ENCODE assay signal across 21 cellular contexts in the genomic region with DNA sequence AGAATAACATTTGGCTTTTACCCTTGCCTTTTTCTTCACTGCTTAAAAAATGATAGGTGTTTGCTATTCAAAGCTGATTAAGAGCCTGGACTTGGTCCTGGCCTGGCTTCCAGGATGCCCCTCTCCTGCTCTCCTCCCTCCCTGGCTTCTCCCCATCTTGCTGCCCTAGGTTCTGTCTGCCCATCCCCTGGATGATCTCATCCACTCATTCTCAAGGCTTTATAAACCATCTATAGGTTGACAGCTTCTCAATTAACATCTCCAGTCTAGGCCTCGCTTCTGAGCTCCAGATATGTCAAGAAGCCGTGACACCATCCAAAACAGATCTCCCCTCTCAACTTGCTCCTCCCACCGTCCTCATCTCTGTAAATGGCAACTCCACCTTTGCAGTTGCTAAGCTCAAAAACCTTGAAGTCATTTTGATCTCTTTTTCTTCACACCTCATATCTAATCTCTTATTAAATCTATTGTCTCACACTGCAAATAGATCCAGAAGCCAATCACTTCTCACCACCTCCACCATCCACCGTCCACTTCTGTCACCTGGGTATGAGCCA. TPM values are rescaled to one million over a fixed set of nuclear protein-coding genes. Genes with fewer than 3 reads are reported as not detected.
DNase-seq lines count a peak whose midpoint lies in the region; ATAC-seq and TF ChIP-seq lines count a peak whose summit lies in the region.
"Had no signal": no experiment of that assay in that cellular context is flagged by ENCODE, and none has a peak within 500 bp of the region (broad histone marks: within the 10 kb centered on the region; RNA-seq: fewer than 3 reads in every experiment).

No MANE protein-coding gene starts in this region.

- POLR2A ChIA-PET in CD4-positive, alpha-beta T cell (lab: Charles Lee): interaction anchor here (1.1 to 4.9 kb wide), 5 partner anchors 9 to 351 kb away, joined by 5 to 119 read pairs (median 6); partner anchors contain the start of genes ALDOA, DCTPP1 and ZNF771
- POLR2A ChIA-PET in naive thymus-derived CD8-positive, alpha-beta T cell (lab: Charles Lee): interaction anchor here (0.8 to 5.0 kb wide), 7 partner anchors 9 to 350 kb away, joined by 3 to 75 read pairs (median 3); partner anchors contain the start of genes ALDOA, CORO1A, DCTPP1 and ZNF771

- no peak for ATAC-seq in CD4-positive, alpha-beta T cell (ENCODE audit: poor library complexity)
- no peak for ATAC-seq in activated T-helper 17 cell treated with anti-CD3 and anti-CD28 coated beads, Interleukin-2, amount 50 U/mL, for 72 hours (replicated peaks)
- no peak for ATAC-seq in naive thymus-derived CD8-positive, alpha-beta T cell
- ATAC-seq in GM18498 (IDR thresholded peaks at IDR 0.05; ENCODE audit: unreplicated experiment) (no peak), HG03025 (IDR thresholded peaks at IDR 0.05; ENCODE audit: low FRiP score, unreplicated experiment) (no peak)

- intact Hi-C loops in CD4-positive, alpha-beta T cell (cut with DNase I, micrococcal nuclease): loop anchor here in 1 of 2 experiments (10.0 kb wide), 2 partner anchors 321 to 351 kb away; partner anchors contain the start of genes ALDOA, TBX6 and YPEL3

- peaks cover 32% of the 10 kb centered on the region for H3K4me1 Mint-ChIP-seq in T-helper 1 cell treated with Interleukin-12 subunit alpha and Interleukin-12 subunit beta and Interleukin-4 antibody, amounts not matched to agents 30 μg/mL and 1 μg/mL, for 36 hours (ENCODE audit: low read depth)
- peaks cover 21% of the 10 kb centered on the region for H3K4me1 Mint-ChIP-seq in CD4-positive, alpha-beta T cell (ENCODE audit: low read depth)
- peaks cover 26% of the 10 kb centered on the region for H3K4me1 Mint-ChIP-seq in activated T-helper 17 cell treated with anti-CD3 and anti-CD28 coated beads, Interleukin-2, amount 50 U/mL, for 72 hours
- H3K4me1 Mint-ChIP-seq in naive thymus-derived CD8-positive, alpha-beta T cell: peaks cover 11 to 20% (median 15%) of the 10 kb centered on the region in 4 donors

- H3K27me3 ChIP-seq in CD4-positive, alpha-beta T cell (ENCODE audit: control insufficient read depth, insufficient read depth, low read length): no peaks in the 10 kb centered on the region
- H3K27me3 ChIP-seq: tibial nerve had no signal

- H3K9me3 Mint-ChIP-seq in T-helper 1 cell treated with Interleukin-12 subunit alpha and Interleukin-12 subunit beta and Interleukin-4 antibody, amounts not matched to agents 30 μg/mL and 1 μg/mL, for 36 hours: no peaks in the 10 kb centered on the region
- H3K9me3 Mint-ChIP-seq in CD4-positive, alpha-beta T cell: no peaks in the 10 kb centered on the region
- H3K9me3 Mint-ChIP-seq in activated T-helper 17 cell treated with anti-CD3 and anti-CD28 coated beads, Interleukin-2, amount 50 U/mL, for 72 hours: no peaks in the 10 kb centered on the region
- H3K9me3 Mint-ChIP-seq in naive thymus-derived CD8-positive, alpha-beta T cell: no peaks in the 10 kb centered on the region
- H3K9me3 Mint-ChIP-seq: activated CD4-positive, alpha-beta T cell treated with anti-CD3 and anti-CD28 coated beads, Interleukin-2, amount 10 ng/mL, durations not matched to agents 7 days and 5 days; stimulated activated naive CD8-positive, alpha-beta T cell treated with anti-CD3 and anti-CD28 coated beads, Interleukin-15, Interleukin-2, amounts not matched to agents 100 ng/mL and 50 ng/mL, for 24 hours had no signal

- no peak overlapping the region for H3K4me3 Mint-ChIP-seq in T-helper 1 cell treated with Interleukin-12 subunit alpha and Interleukin-12 subunit beta and Interleukin-4 antibody, amounts not matched to agents 30 μg/mL and 1 μg/mL, for 36 hours
- peak overlapping the region; percentile 0 for H3K4me3 Mint-ChIP-seq in CD4-positive, alpha-beta T cell
- H3K4me3 Mint-ChIP-seq in activated T-helper 17 cell treated with anti-CD3 and anti-CD28 coated beads, Interleukin-2, amount 50 U/mL, for 72 hours: peak overlapping the region; percentile 63
- peak overlapping the region in 8 of 10 donors; percentile 2 to 62 (median 9) for H3K4me3 Mint-ChIP-seq in naive thymus-derived CD8-positive, alpha-beta T cell
- H3K4me3 Mint-ChIP-seq: stimulated activated naive CD8-positive, alpha-beta T cell treated with anti-CD3 and anti-CD28 coated beads, Interleukin-15, Interleukin-2, amounts not matched to agents 100 ng/mL and 50 ng/mL, for 24 hours had no signal

- TF ChIP-seq CTCF in CD4-positive, alpha-beta T cell (IDR thresholded peaks at IDR 0.05): no peak

- no peak overlapping the region for H3K27ac ChIP-seq in CD4-positive, alpha-beta T cell (ENCODE audit: low read depth, low read length)
- H3K27ac ChIP-seq: left ventricle myocardium inferior, tibial nerve had no signal

- CTCF ChIA-PET in CD4-positive, alpha-beta T cell (lab: Charles Lee): interaction anchor here (0.6 to 1.9 kb wide), 3 partner anchors 11 to 384 kb away, joined by 3 to 5 read pairs (median 3); partner anchors contain the start of gene DCTPP1

- no peak for DNase-seq in T-helper 1 cell
- DNase-seq in CD4-positive, alpha-beta T cell: no peak
- no peak for DNase-seq in naive thymus-derived CD8-positive, alpha-beta T cell
- DNase-seq in NCI-H510A treated with DMSO at 0.1 percent for 48 hours (lab: John Stamatoyannopoulos, UW): no peak
- DNase-seq: 8988T; activated CD4-positive, alpha-beta T cell treated with anti-CD3 and anti-CD28 coated beads, Interleukin-2, amount 10 ng/mL, durations not matched to agents 7 days and 5 days; activated gamma-delta T cell treated with Interleukin-2 at 50 U/mL for 16 hours; aorta; left ventricle myocardium inferior; NCI-H1048; NCI-H187 treated with DMSO at 0.1 percent for 48 hours; NCI-H774; SHP77; small intestine had no signal

- peaks cover 24% of the 10 kb centered on the region for H3K36me3 Mint-ChIP-seq in T-helper 1 cell treated with Interleukin-12 subunit alpha and Interleukin-12 subunit beta and Interleukin-4 antibody, amounts not matched to agents 30 μg/mL and 1 μg/mL, for 36 hours (ENCODE audit: low read depth)
- peaks cover 22% of the 10 kb centered on the region for H3K36me3 Mint-ChIP-seq in CD4-positive, alpha-beta T cell (ENCODE audit: low read depth)
- peaks cover 75% of the 10 kb centered on the region for H3K36me3 Mint-ChIP-seq in activated T-helper 17 cell treated with anti-CD3 and anti-CD28 coated beads, Interleukin-2, amount 50 U/mL, for 72 hours (ENCODE audit: low read depth)
- peaks cover 0 to 29% (median 4%) of the 10 kb centered on the region in 3 donors for H3K36me3 Mint-ChIP-seq in naive thymus-derived CD8-positive, alpha-beta T cell

- H3K27ac Mint-ChIP-seq in T-helper 1 cell treated with Interleukin-12 subunit alpha and Interleukin-12 subunit beta and Interleukin-4 antibody, amounts not matched to agents 30 μg/mL and 1 μg/mL, for 36 hours: peak overlapping the region; percentile 24
- no peak overlapping the region for H3K27ac Mint-ChIP-seq in CD4-positive, alpha-beta T cell
- no peak overlapping the region for H3K27ac Mint-ChIP-seq in activated T-helper 17 cell treated with anti-CD3 and anti-CD28 coated beads, Interleukin-2, amount 50 U/mL, for 72 hours
- peak overlapping the region in 7 of 10 donors; percentile 14 to 81 (median 51) for H3K27ac Mint-ChIP-seq in naive thymus-derived CD8-positive, alpha-beta T cell
- H3K27ac Mint-ChIP-seq: stimulated activated naive CD8-positive, alpha-beta T cell treated with anti-CD3 and anti-CD28 coated beads, Interleukin-15, Interleukin-2, amounts not matched to agents 100 ng/mL and 50 ng/mL, for 24 hours had no signal

- no peaks in the 10 kb centered on the region for H3K27me3 Mint-ChIP-seq in T-helper 1 cell treated with Interleukin-12 subunit alpha and Interleukin-12 subunit beta and Interleukin-4 antibody, amounts not matched to agents 30 μg/mL and 1 μg/mL, for 36 hours (ENCODE audit: low read depth)
- H3K27me3 Mint-ChIP-seq in CD4-positive, alpha-beta T cell: no peaks in the 10 kb centered on the region
- no peaks in the 10 kb centered on the region for H3K27me3 Mint-ChIP-seq in activated T-helper 17 cell treated with anti-CD3 and anti-CD28 coated beads, Interleukin-2, amount 50 U/mL, for 72 hours
- no peaks in the 10 kb centered on the region for H3K27me3 Mint-ChIP-seq in naive thymus-derived CD8-positive, alpha-beta T cell
- H3K27me3 Mint-ChIP-seq: activated CD4-positive, alpha-beta T cell treated with anti-CD3 and anti-CD28 coated beads, Interleukin-2, amount 10 ng/mL, durations not matched to agents 7 days and 5 days; stimulated activated naive CD8-positive, alpha-beta T cell treated with anti-CD3 and anti-CD28 coated beads, Interleukin-15, Interleukin-2, amounts not matched to agents 100 ng/mL and 50 ng/mL, for 24 hours had no signal

- no peaks in the 10 kb centered on the region for H3K9me3 ChIP-seq in CD4-positive, alpha-beta T cell (ENCODE audit: control insufficient read depth, low read length)
- H3K9me3 ChIP-seq: left ventricle myocardium inferior, tibial nerve had no signal

RNA-seq across cellular contexts. Expression of gene ZNF771, which starts 8.7 kb away (rescaled TPM):
- 1 to 10 TPM in 1 of 2 experiments, under 1 TPM in 1; 0.80 to 1.2 TPM for total RNA-seq in CD4-positive, alpha-beta T cell
- 1 to 10 TPM; 5.1 to 5.2 TPM for total RNA-seq in activated T-helper 17 cell treated with anti-CD3 and anti-CD28 coated beads, Interleukin-2, amount 50 U/mL, for 72 hours
- total RNA-seq in naive thymus-derived CD8-positive, alpha-beta T cell: 1 to 10 TPM; 5.5 to 7.6 TPM
- 1 to 10 TPM; 2.1 to 6.7 (median 3.8) TPM for polyA plus RNA-seq in naive thymus-derived CD8-positive, alpha-beta T cell

RNA-seq across cellular contexts. Expression of gene DCTPP1, which starts 13.7 kb away (rescaled TPM):
- total RNA-seq in CD4-positive, alpha-beta T cell: 1 to 10 TPM; 5.4 to 6.5 TPM
- 100 to 1,000 TPM in 1 of 2 donors, 10 to 100 TPM in 1; 60.9 to 173 TPM for total RNA-seq in activated T-helper 17 cell treated with anti-CD3 and anti-CD28 coated beads, Interleukin-2, amount 50 U/mL, for 72 hours
- total RNA-seq in naive thymus-derived CD8-positive, alpha-beta T cell: 10 to 100 TPM; 15.2 to 16.7 TPM
- polyA plus RNA-seq in naive thymus-derived CD8-positive, alpha-beta T cell: 10 to 100 TPM; 63.0 to 79.6 (median 64.0) TPM

RNA-seq across cellular contexts. Expression of gene ZNF48, which starts 20.9 kb away (rescaled TPM):
- total RNA-seq in CD4-positive, alpha-beta T cell: 1 to 10 TPM; 3.4 to 3.5 TPM
- 10 to 100 TPM; 10.2 to 10.5 TPM for total RNA-seq in activated T-helper 17 cell treated with anti-CD3 and anti-CD28 coated beads, Interleukin-2, amount 50 U/mL, for 72 hours
- 10 to 100 TPM; 12.7 to 14.3 TPM for total RNA-seq in naive thymus-derived CD8-positive, alpha-beta T cell
- 10 to 100 TPM in 1 of 3 donors, 1 to 10 TPM in 2; 6.1 to 11.7 (median 7.5) TPM for polyA plus RNA-seq in naive thymus-derived CD8-positive, alpha-beta T cell

RNA-seq across cellular contexts. Expression of gene SEPHS2, which starts 29.5 kb away (rescaled TPM):
- 10 to 100 TPM; 25.4 to 25.9 TPM for total RNA-seq in CD4-positive, alpha-beta T cell
- total RNA-seq in activated T-helper 17 cell treated with anti-CD3 and anti-CD28 coated beads, Interleukin-2, amount 50 U/mL, for 72 hours: 10 to 100 TPM; 48.9 to 79.1 TPM
- 10 to 100 TPM; 52.3 to 55.1 TPM for total RNA-seq in naive thymus-derived CD8-positive, alpha-beta T cell
- 10 to 100 TPM; 45.5 to 60.7 (median 55.0) TPM for polyA plus RNA-seq in naive thymus-derived CD8-positive, alpha-beta T cell

RNA-seq across cellular contexts. Expression of gene SEPTIN1, which starts 33.8 kb away (rescaled TPM):
- 100 to 1,000 TPM; 161 to 163 TPM for total RNA-seq in CD4-positive, alpha-beta T cell
- 100 to 1,000 TPM; 198 to 216 TPM for total RNA-seq in activated T-helper 17 cell treated with anti-CD3 and anti-CD28 coated beads, Interleukin-2, amount 50 U/mL, for 72 hours
- total RNA-seq in naive thymus-derived CD8-positive, alpha-beta T cell: 100 to 1,000 TPM; 216 to 222 TPM
- 100 to 1,000 TPM; 178 to 249 (median 242) TPM for polyA plus RNA-seq in naive thymus-derived CD8-positive, alpha-beta T cell
- total RNA-seq: HT-29 had no signal

Comparison
In these comparisons a context has a peak if more than half of its experiments do, and no peak if none do; other contexts are left out.
1. H3K27ac Mint-ChIP-seq: peak in T-helper 1 cell treated with Interleukin-12 subunit alpha and Interleukin-12 subunit beta and Interleukin-4 antibody, amounts not matched to agents 30 μg/mL and 1 μg/mL, for 36 hours (single experiment) and naive thymus-derived CD8-positive, alpha-beta T cell (7 of 10); none in CD4-positive, alpha-beta T cell (single experiment) and activated T-helper 17 cell treated with anti-CD3 and anti-CD28 coated beads, Interleukin-2, amount 50 U/mL, for 72 hours (single experiment).